1 cellular context compared by ENCODE assay signal in genomic region chr16:15864939-15865338, GRCh38.
TF ChIP-seq lines count a peak whose summit lies in the region.

No MANE protein-coding gene starts in this region.

TF ChIP-seq in IMR-90, 13 proteins besides CTCF, POLR2A, EP300 and RAD21:
- TF ChIP-seq FOS (IDR thresholded peaks at IDR 0.05; ENCODE audit: low read depth, low read length) (no peak), BHLHE40 (IDR thresholded peaks at IDR 0.05; ENCODE audit: low read depth, low read length) (no peak), MXI1 (IDR thresholded peaks at IDR 0.05; ENCODE audit: borderline replicate concordance, low read depth, low read length) (no peak), RCOR1 (IDR thresholded peaks at IDR 0.05; ENCODE audit: insufficient replicate concordance, low read length) (no peak), RFX5 (IDR thresholded peaks at IDR 0.05; ENCODE audit: low read depth, low read length) (no peak), CEBPB (IDR thresholded peaks at IDR 0.05; ENCODE audit: low read depth, low read length) (no peak), MAZ (IDR thresholded peaks at IDR 0.05; ENCODE audit: borderline replicate concordance, low read depth, low read length) (no peak), NFE2L2 (IDR thresholded peaks at IDR 0.05; ENCODE audit: low read depth, low read length) (no peak), SMC3 (IDR thresholded peaks at IDR 0.05; ENCODE audit: low read depth, low read length) (no peak), CHD1 (IDR thresholded peaks at IDR 0.05; ENCODE audit: low read depth, low read length) (no peak), MAFK (IDR thresholded peaks at IDR 0.05; ENCODE audit: low read depth, low read length) (no peak)
- TF ChIP-seq, protein P1, sequence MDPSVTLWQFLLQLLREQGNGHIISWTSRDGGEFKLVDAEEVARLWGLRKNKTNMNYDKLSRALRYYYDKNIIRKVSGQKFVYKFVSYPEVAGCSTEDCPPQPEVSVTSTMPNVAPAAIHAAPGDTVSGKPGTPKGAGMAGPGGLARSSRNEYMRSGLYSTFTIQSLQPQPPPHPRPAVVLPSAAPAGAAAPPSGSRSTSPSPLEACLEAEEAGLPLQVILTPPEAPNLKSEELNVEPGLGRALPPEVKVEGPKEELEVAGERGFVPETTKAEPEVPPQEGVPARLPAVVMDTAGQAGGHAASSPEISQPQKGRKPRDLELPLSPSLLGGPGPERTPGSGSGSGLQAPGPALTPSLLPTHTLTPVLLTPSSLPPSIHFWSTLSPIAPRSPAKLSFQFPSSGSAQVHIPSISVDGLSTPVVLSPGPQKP (IDR thresholded peaks at IDR 0.05; ENCODE audit: borderline replicate concordance, low read depth, low read length), result no peak
- TF ChIP-seq, protein P2, sequence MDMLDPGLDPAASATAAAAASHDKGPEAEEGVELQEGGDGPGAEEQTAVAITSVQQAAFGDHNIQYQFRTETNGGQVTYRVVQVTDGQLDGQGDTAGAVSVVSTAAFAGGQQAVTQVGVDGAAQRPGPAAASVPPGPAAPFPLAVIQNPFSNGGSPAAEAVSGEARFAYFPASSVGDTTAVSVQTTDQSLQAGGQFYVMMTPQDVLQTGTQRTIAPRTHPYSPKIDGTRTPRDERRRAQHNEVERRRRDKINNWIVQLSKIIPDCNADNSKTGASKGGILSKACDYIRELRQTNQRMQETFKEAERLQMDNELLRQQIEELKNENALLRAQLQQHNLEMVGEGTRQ (IDR thresholded peaks at IDR 0.05; ENCODE audit: low read depth, low read length), result no peak
